In genomic region chr3:24890012-24890411, GRCh38 we compare ENCODE assay signal across 17 cellular contexts.
DNase-seq lines count a peak whose midpoint lies in the region; ATAC-seq and TF ChIP-seq lines count a peak whose summit lies in the region.
"Had no signal": no experiment of that assay in that cellular context is flagged by ENCODE, and none has a peak within 500 bp of the region (broad histone marks: within the 10 kb centered on the region; RNA-seq: fewer than 3 reads in every experiment).

No MANE protein-coding gene starts in this region.

- H3K4me1 ChIP-seq in lower lobe of right lung (no peaks in the 10 kb centered on the region), gastroesophageal sphincter (no peaks in the 10 kb centered on the region)
- H3K4me1 ChIP-seq: BE2C, BLaER1 had no signal

- H3K27me3 ChIP-seq in lower lobe of right lung (ENCODE audit: low read depth) (no peaks in the 10 kb centered on the region), gastroesophageal sphincter (no peaks in the 10 kb centered on the region)
- H3K27me3 ChIP-seq: BE2C, BLaER1 had no signal

- H3K27ac ChIP-seq in lower lobe of right lung (no peak overlapping the region), gastroesophageal sphincter (no peak overlapping the region)
- H3K27ac ChIP-seq: BLaER1 had no signal

- no peak overlapping the region for H3K4me3 Mint-ChIP-seq in activated naive CD4-positive, alpha-beta T cell treated with anti-CD3 and anti-CD28 coated beads, Interleukin-2, amount 10 ng/mL, durations not matched to agents 7 days and 5 days
- H3K4me3 Mint-ChIP-seq: CD14-positive monocyte; CD4-positive, alpha-beta memory T cell; CD4-positive, CD25-positive, alpha-beta regulatory T cell; CD8-positive, alpha-beta memory T cell had no signal

- TF ChIP-seq CTCF in lower lobe of right lung (IDR thresholded peaks at IDR 0.05) (no peak), gastroesophageal sphincter (IDR thresholded peaks at IDR 0.05) (no peak)

- intact Hi-C loops in lower lobe of right lung (cut with DNase I), result no loop called here

- ATAC-seq in esophagus mucosa (peak; percentile 31), lower lobe of right lung (peak; percentile 39 to 52), gastroesophageal sphincter (no peak)

- CTCF ChIA-PET in activated naive CD4-positive, alpha-beta T cell treated with anti-CD3 and anti-CD28 coated beads, Interleukin-2, amount 10 ng/mL, durations not matched to agents 7 days and 5 days (lab: Charles Lee), result no interaction called here

- H3K36me3 ChIP-seq in lower lobe of right lung (no peaks in the 10 kb centered on the region), gastroesophageal sphincter (no peaks in the 10 kb centered on the region)
- H3K36me3 ChIP-seq: BE2C, BLaER1 had no signal

- H3K9me3 ChIP-seq in lower lobe of right lung (no peaks in the 10 kb centered on the region), gastroesophageal sphincter (no peaks in the 10 kb centered on the region)
- H3K9me3 ChIP-seq: BE2C, BLaER1 had no signal

- H3K36me3 Mint-ChIP-seq in activated naive CD4-positive, alpha-beta T cell treated with anti-CD3 and anti-CD28 coated beads, Interleukin-2, amount 10 ng/mL, durations not matched to agents 7 days and 5 days, result no peaks in the 10 kb centered on the region
- H3K36me3 Mint-ChIP-seq: CD14-positive monocyte; CD4-positive, alpha-beta memory T cell; CD4-positive, CD25-positive, alpha-beta regulatory T cell; CD8-positive, alpha-beta memory T cell had no signal

- peaks cover 6% of the 10 kb centered on the region for H3K9me3 Mint-ChIP-seq in activated naive CD4-positive, alpha-beta T cell treated with anti-CD3 and anti-CD28 coated beads, Interleukin-2, amount 10 ng/mL, durations not matched to agents 7 days and 5 days

- no peak for TF ChIP-seq POLR2A in gastroesophageal sphincter (IDR thresholded peaks at IDR 0.05)

- H3K27ac Mint-ChIP-seq in activated naive CD4-positive, alpha-beta T cell treated with anti-CD3 and anti-CD28 coated beads, Interleukin-2, amount 10 ng/mL, durations not matched to agents 7 days and 5 days, result no peak overlapping the region
- H3K27ac Mint-ChIP-seq: CD14-positive monocyte; CD4-positive, alpha-beta memory T cell; CD4-positive, CD25-positive, alpha-beta regulatory T cell; CD8-positive, alpha-beta memory T cell had no signal

- TF ChIP-seq EP300 in gastroesophageal sphincter (IDR thresholded peaks at IDR 0.05), result no peak

- H3K4me3 ChIP-seq in lower lobe of right lung (no peak overlapping the region), gastroesophageal sphincter (no peak overlapping the region)
- H3K4me3 ChIP-seq: BLaER1 had no signal

- H3K27me3 Mint-ChIP-seq in activated naive CD4-positive, alpha-beta T cell treated with anti-CD3 and anti-CD28 coated beads, Interleukin-2, amount 10 ng/mL, durations not matched to agents 7 days and 5 days, result no peaks in the 10 kb centered on the region
- H3K27me3 Mint-ChIP-seq: CD4-positive, alpha-beta memory T cell; CD4-positive, CD25-positive, alpha-beta regulatory T cell; CD8-positive, alpha-beta memory T cell had no signal

- WGBS in gastroesophageal sphincter (ENCODE audit: low coverage in 1 of 2), 2 donors, result 86 to 100% methylated on average over 1 of the region's 1 CpG

- DNase-seq in lower lobe of right lung (no peak), NCI-H2196 treated with DMSO at 0.1 percent for 48 hours (lab: John Stamatoyannopoulos, UW; ENCODE audit: unreplicated experiment) (no peak)
- DNase-seq in activated naive CD4-positive, alpha-beta T cell treated with anti-CD3 and anti-CD28 coated beads, Interleukin-2, amount 10 ng/mL, durations not matched to agents 7 days and 5 days, result no peak
- DNase-seq: 8988T; ACHN; BE2C; C1 segment of cervical spinal cord; CD4-positive, alpha-beta memory T cell; CD4-positive, CD25-positive, alpha-beta regulatory T cell; CD8-positive, alpha-beta memory T cell; COR-L47; DMS79 treated with DMSO at 0.1 percent for 48 hours; GF-D8 had no signal

- H3K4me1 Mint-ChIP-seq in activated naive CD4-positive, alpha-beta T cell treated with anti-CD3 and anti-CD28 coated beads, Interleukin-2, amount 10 ng/mL, durations not matched to agents 7 days and 5 days, result no peaks in the 10 kb centered on the region
- H3K4me1 Mint-ChIP-seq: CD14-positive monocyte; CD4-positive, alpha-beta memory T cell; CD4-positive, CD25-positive, alpha-beta regulatory T cell; CD8-positive, alpha-beta memory T cell had no signal
